In the genomic region with DNA sequence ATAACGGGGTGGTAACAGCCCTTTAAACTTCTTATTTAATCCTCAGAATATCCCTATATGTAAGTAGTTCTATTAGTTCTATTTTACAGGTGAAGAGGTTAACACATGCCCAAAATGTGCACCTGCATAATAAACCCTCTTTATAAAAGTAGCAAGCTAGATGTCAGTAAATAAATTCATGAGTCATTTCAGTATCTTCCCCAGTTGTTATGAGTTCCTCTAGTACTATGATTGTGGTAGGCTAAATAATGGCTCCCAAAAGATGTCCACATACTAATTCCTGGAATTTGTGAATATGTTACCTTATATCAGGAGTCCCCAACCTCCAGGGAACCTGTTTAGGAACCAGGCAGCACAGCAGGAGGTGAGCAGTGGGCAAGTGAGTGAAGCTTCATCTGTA, we compare ENCODE assay signal across 17 cellular contexts.
"Had no signal": no experiment of that assay in that cellular context is flagged by ENCODE, and none has a peak within 500 bp of the region (broad histone marks: within the 10 kb centered on the region; RNA-seq: fewer than 3 reads in every experiment).

No MANE protein-coding gene starts in this region.

- H3K79me2 ChIP-seq: hepatocyte had no signal

- H3K9me3 ChIP-seq: neutrophil, psoas muscle, testis, transverse colon had no signal

- H3K27ac ChIP-seq: coronary artery, hepatocyte, neutrophil, psoas muscle, skin epidermis, testis, transverse colon had no signal

- H3K4me1 ChIP-seq: psoas muscle, testis had no signal

- H3K4me3 ChIP-seq: coronary artery, hepatocyte, psoas muscle, skin epidermis, testis, transverse colon had no signal

- DNase-seq: effector CD4-positive, alpha-beta T cell; foreskin melanocyte; head of caudate nucleus; kidney glomerular epithelial cell; naive thymus-derived CD4-positive, alpha-beta T cell; nephron progenitor cell; psoas muscle; stimulated activated CD4-positive, alpha-beta T cell treated with anti-CD3 and anti-CD28 coated beads, Interleukin-2, amount 100 ng/mL, for 24 hours; stimulated activated CD4-positive, alpha-beta T cell treated with anti-CD3 and anti-CD28 coated beads, Interleukin-4, amount 100 ng/mL, for 4 hours; stimulated activated naive B cell treated with anti-CD40 and anti-IgM and Interleukin-4, amounts not matched to agents 10 μg/mL and 1 μg/mL and 100 μg/mL, for 72 hours; stimulated activated naive CD8-positive, alpha-beta T cell treated with anti-CD3 and anti-CD28 coated beads, Interleukin-15, amount 100 ng/mL, for 72 hours; testis; transverse colon had no signal

- H3K36me3 ChIP-seq: neutrophil, transverse colon had no signal

- H3K27me3 ChIP-seq: hepatocyte, neutrophil, testis, transverse colon had no signal

- H3K4me2 ChIP-seq: hepatocyte had no signal

- H2AFZ ChIP-seq: hepatocyte had no signal
